ENCODE assay signal across 16 cellular contexts in genomic region chr12:116691636-116692035, GRCh38.
"Had no signal": no experiment of that assay in that cellular context is flagged by ENCODE, and none has a peak within 500 bp of the region (broad histone marks: within the 10 kb centered on the region; RNA-seq: fewer than 3 reads in every experiment).

No MANE protein-coding gene starts in this region.

- DNase-seq: KBM-7, MG63, NCI-H1092, NCI-H1105 treated with DMSO at 0.1 percent for 48 hours, NCI-H1417 treated with DMSO at 0.1 percent for 48 hours, NCI-H187, NCI-H2029, NCI-H2081 treated with DMSO at 0.1 percent for 48 hours, NCI-H2171 treated with DMSO at 0.1 percent for 48 hours, NCI-H510A, NCI-H524 treated with DMSO at 0.1 percent for 48 hours, NCI-H69, NCI-H774, SHP77 had no signal

- H3K9me3 ChIP-seq: MG63 had no signal

- H3K27me3 ChIP-seq: MG63 had no signal

- H3K27ac ChIP-seq: RWPE1 had no signal

- H3K36me3 ChIP-seq: MG63 had no signal

- ATAC-seq: Panc1 had no signal

- H3K4me3 ChIP-seq: MG63 had no signal
